ENCODE assay signal across 22 cellular contexts in the genomic region with DNA sequence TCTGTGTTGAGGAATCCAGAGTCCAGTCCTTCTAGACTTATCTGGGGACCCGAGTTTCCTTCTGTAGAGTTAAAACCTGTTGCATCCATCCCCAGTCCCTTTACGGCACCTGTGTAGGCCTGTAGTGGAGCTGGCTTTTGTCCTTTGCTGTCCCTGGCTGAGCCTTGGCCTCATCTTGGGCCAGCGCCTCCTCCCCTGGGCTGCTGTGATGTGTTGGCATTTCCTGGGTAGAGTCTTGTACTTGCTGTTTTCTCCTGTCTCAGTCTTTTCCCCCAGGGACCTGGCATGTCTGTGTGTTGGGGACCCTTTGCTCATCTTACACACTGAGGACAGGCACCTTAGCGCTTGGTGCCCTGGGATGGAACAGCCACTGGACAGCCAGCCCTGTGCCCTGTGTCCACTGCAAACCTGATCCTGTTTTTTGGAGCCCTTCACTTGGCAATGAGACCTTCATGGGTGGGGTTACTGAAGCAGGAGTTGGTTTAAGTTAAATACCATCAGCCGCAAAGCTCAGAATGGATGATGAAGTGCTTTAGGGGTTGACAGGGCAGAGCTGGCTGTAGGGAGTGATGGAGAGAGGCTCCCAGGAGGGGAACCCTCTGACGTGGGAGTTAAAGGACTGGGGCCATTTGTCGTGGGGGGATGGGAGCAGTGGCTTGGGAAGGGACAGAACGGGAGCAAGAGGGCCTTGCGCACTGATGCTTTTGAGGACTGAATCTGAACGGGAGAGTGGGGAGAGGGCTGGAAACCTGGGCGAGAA. TPM values are rescaled to one million over a fixed set of nuclear protein-coding genes. Genes with fewer than 3 reads are reported as not detected.
A peak's percentile ranks its signal among the peaks of the same experiment; 100 is the strongest.
DNase-seq lines count a peak whose midpoint lies in the region; ATAC-seq and TF ChIP-seq lines count a peak whose summit lies in the region.
"Had no signal": no experiment of that assay in that cellular context is flagged by ENCODE, and none has a peak within 500 bp of the region (broad histone marks: within the 10 kb centered on the region; RNA-seq: fewer than 3 reads in every experiment).

No MANE protein-coding gene starts in this region.

- peak overlapping the region; percentile 29 for H3K27ac ChIP-seq in cardiac muscle cell
- H3K27ac ChIP-seq in effector memory CD4-positive, alpha-beta T cell (ENCODE audit: insufficient read depth, low read length, poor library complexity, severe bottlenecking) = no peak overlapping the region
- H3K27ac ChIP-seq: coronary artery had no signal

- ATAC-seq in left cardiac atrium (no peak), HG03025 (IDR thresholded peaks at IDR 0.05; ENCODE audit: low FRiP score, unreplicated experiment) (no peak), sciatic nerve (no peak)

- H3K36me3 ChIP-seq in cardiac muscle cell = no peaks in the 10 kb centered on the region
- H3K36me3 ChIP-seq in effector memory CD4-positive, alpha-beta T cell (ENCODE audit: control insufficient read depth, insufficient read depth, low read length) = peaks cover 6% of the 10 kb centered on the region

- no peak overlapping the region for H3K4me3 ChIP-seq in cardiac muscle cell
- H3K4me3 ChIP-seq in effector memory CD4-positive, alpha-beta T cell (ENCODE audit: insufficient read depth, low read depth, low read length, poor library complexity, severe bottlenecking) = no peak overlapping the region
- H3K4me3 ChIP-seq: coronary artery, hepatocyte had no signal

- intact Hi-C loops in left cardiac atrium (cut with DNase I) (no loop called here), sciatic nerve (cut with DNase I) (no loop called here)

- peaks cover 8% of the 10 kb centered on the region for H3K36me3 Mint-ChIP-seq in nephron (ENCODE audit: low read depth)

- peak overlapping the region; percentile 5 to 41 (median 6) for H3K4me3 Mint-ChIP-seq in nephron
- H3K4me3 Mint-ChIP-seq: activated B cell treated with CpG ODN at 0.5 μM for 24 hours; activated CD4-positive, alpha-beta memory T cell treated with anti-CD3 and anti-CD28 coated beads, Interleukin-2, amount 10 ng/mL, durations not matched to agents 7 days and 5 days; activated naive CD8-positive, alpha-beta T cell; brain; HFFc6 had no signal

- H3K9me3 ChIP-seq in cardiac muscle cell (ENCODE audit: low read depth) = no peaks in the 10 kb centered on the region
- no peaks in the 10 kb centered on the region for H3K9me3 ChIP-seq in effector memory CD4-positive, alpha-beta T cell (ENCODE audit: control insufficient read depth, low read length)

- TF ChIP-seq CTCF in cardiac muscle cell (IDR thresholded peaks at IDR 0.05; ENCODE audit: low read depth, low read length) = no peak
- TF ChIP-seq CTCF in nephron (IDR thresholded peaks at IDR 0.05; ENCODE audit: unreplicated experiment in 3 of 3) = no peak

- peaks cover 52% of the 10 kb centered on the region for H3K4me1 Mint-ChIP-seq in nephron
- H3K4me1 Mint-ChIP-seq: activated CD4-positive, alpha-beta memory T cell treated with anti-CD3 and anti-CD28 coated beads, Interleukin-2, amount 10 ng/mL, durations not matched to agents 7 days and 5 days had no signal

- DNase-seq in cardiac muscle cell (ENCODE audit: low read depth in 1 of 2, low spot score in 1 of 2) = no peak
- no peak for DNase-seq in left cardiac atrium
- peak; percentile 52 for DNase-seq in amniotic epithelial cell (ENCODE audit: low read depth)
- no peak for DNase-seq in effector memory CD4-positive, alpha-beta T cell
- DNase-seq in DMS 273 treated with DMSO at 0.1 percent for 48 hours (lab: John Stamatoyannopoulos, UW) = no peak
- no peak for DNase-seq in sciatic nerve (ENCODE audit: low spot score)
- DNase-seq: activated B cell treated with CpG ODN at 0.5 μM for 24 hours; activated CD4-positive, alpha-beta memory T cell treated with anti-CD3 and anti-CD28 coated beads, Interleukin-2, amount 10 ng/mL, durations not matched to agents 7 days and 5 days; activated T-cell treated with anti-CD3 and anti-CD28 coated beads, Interleukin-2, amount 50 U/mL, for 1 hour; DMS53; HFFc6; NCI-H1436; NCI-H2171; NCI-H526 treated with DMSO at 0.1 percent for 48 hours; SIG-M5; stimulated activated CD4-positive, alpha-beta T cell treated with anti-CD3 and anti-CD28 coated beads, Interleukin-4, amount 100 ng/mL, for 24 hours had no signal

- H3K9me3 Mint-ChIP-seq in nephron = no peaks in the 10 kb centered on the region
- H3K9me3 Mint-ChIP-seq: activated B cell treated with CpG ODN at 0.5 μM for 24 hours; activated CD4-positive, alpha-beta memory T cell treated with anti-CD3 and anti-CD28 coated beads, Interleukin-2, amount 10 ng/mL, durations not matched to agents 7 days and 5 days; brain; HFFc6 had no signal

- no peaks in the 10 kb centered on the region for H3K27me3 Mint-ChIP-seq in nephron (ENCODE audit: low read depth)
- H3K27me3 Mint-ChIP-seq: activated B cell treated with CpG ODN at 0.5 μM for 24 hours; activated CD4-positive, alpha-beta memory T cell treated with anti-CD3 and anti-CD28 coated beads, Interleukin-2, amount 10 ng/mL, durations not matched to agents 7 days and 5 days; activated naive CD8-positive, alpha-beta T cell had no signal

- no peaks in the 10 kb centered on the region for H3K27me3 ChIP-seq in cardiac muscle cell
- H3K27me3 ChIP-seq in effector memory CD4-positive, alpha-beta T cell (replicated peaks; ENCODE audit: control insufficient read depth, insufficient read depth, low read length, poor library complexity, severe bottlenecking) = no peaks in the 10 kb centered on the region
- H3K27me3 ChIP-seq: hepatocyte had no signal

- peaks cover 23% of the 10 kb centered on the region for H3K4me1 ChIP-seq in cardiac muscle cell (ENCODE audit: low read depth)
- no peaks in the 10 kb centered on the region for H3K4me1 ChIP-seq in effector memory CD4-positive, alpha-beta T cell (ENCODE audit: control insufficient read depth, insufficient read depth, low read length, poor library complexity, severe bottlenecking)

- H3K27ac Mint-ChIP-seq in nephron = peak overlapping the region; percentile 2 to 79 (median 70)
- H3K27ac Mint-ChIP-seq: activated B cell treated with CpG ODN at 0.5 μM for 24 hours; activated CD4-positive, alpha-beta memory T cell treated with anti-CD3 and anti-CD28 coated beads, Interleukin-2, amount 10 ng/mL, durations not matched to agents 7 days and 5 days; HFFc6 had no signal

RNA-seq across cellular contexts. Expression of a gene that starts 50.9 kb away (rescaled TPM):
- total RNA-seq in cardiac muscle cell = 71.7 and 85.3 TPM in 2 replicates
- polyA plus RNA-seq in cardiac muscle cell = 66.6 and 67.7 TPM in 2 replicates
- 100 to 1,000 TPM in 1 of 2 donors, 10 to 100 TPM in 1; 81.6 to 108 TPM for total RNA-seq in left cardiac atrium
- total RNA-seq in sciatic nerve = 156 TPM
